8 cellular contexts compared by ENCODE assay signal in the genomic region with DNA sequence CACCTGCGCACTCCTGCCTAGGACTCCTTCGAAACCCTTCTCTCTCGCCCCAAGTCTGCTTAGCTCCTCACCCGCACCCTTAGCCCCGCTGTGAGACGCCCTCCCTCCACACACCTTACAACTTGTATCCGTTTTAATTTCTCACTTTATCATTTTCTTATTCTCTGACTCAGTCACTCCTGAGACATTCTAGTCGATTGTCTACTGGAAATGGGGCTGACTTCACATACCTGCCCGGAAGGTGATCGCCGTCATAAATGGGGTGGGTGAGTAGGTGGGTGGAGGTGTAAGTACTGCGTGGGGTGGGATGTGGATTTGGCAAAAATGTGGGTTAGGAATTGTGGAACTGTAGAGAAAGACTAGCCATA. TPM values are rescaled to one million over a fixed set of nuclear protein-coding genes. Genes with fewer than 3 reads are reported as not detected.
DNase-seq lines count a peak whose midpoint lies in the region; ATAC-seq and TF ChIP-seq lines count a peak whose summit lies in the region.

No MANE protein-coding gene starts in this region.

- H3K9me3 Mint-ChIP-seq in naive B cell, result peaks cover 0 to 6% (median 3%) of the 10 kb centered on the region in 7 donors
- H3K9me3 Mint-ChIP-seq in stimulated activated naive CD8-positive, alpha-beta T cell treated with anti-CD3 and anti-CD28 coated beads, Interleukin-15, Interleukin-2, amounts not matched to agents 100 ng/mL and 50 ng/mL, for 24 hours, result no peaks in the 10 kb centered on the region

- ATAC-seq in HG03432 (IDR thresholded peaks at IDR 0.05; ENCODE audit: unreplicated experiment) (peak; percentile 32), naive B cell (ENCODE audit: low read depth in 2 of 2) (peak; percentile 23 to 34)

- no peaks in the 10 kb centered on the region for H3K27me3 ChIP-seq in dorsolateral prefrontal cortex

- peak overlapping the region in 4 of 6 donors; percentile 0 to 93 (median 48) for H3K27ac Mint-ChIP-seq in naive B cell
- H3K27ac Mint-ChIP-seq in stimulated activated naive CD8-positive, alpha-beta T cell treated with anti-CD3 and anti-CD28 coated beads, Interleukin-15, Interleukin-2, amounts not matched to agents 100 ng/mL and 50 ng/mL, for 24 hours, result peak overlapping the region; percentile 99

- intact Hi-C loops in dorsolateral prefrontal cortex (cut with DNase I), result loop anchor here (2.0 to 10.0 kb wide), 5 partner anchors 51 to 653 kb away; no protein-coding TSS in a partner anchor

- H3K27me3 Mint-ChIP-seq in naive B cell, result peaks cover 44 to 67% (median 51%) of the 10 kb centered on the region in 3 donors
- H3K27me3 Mint-ChIP-seq in stimulated activated naive CD8-positive, alpha-beta T cell treated with anti-CD3 and anti-CD28 coated beads, Interleukin-15, Interleukin-2, amounts not matched to agents 100 ng/mL and 50 ng/mL, for 24 hours, result peaks cover 18% of the 10 kb centered on the region

- TF ChIP-seq CTCF in dorsolateral prefrontal cortex (IDR thresholded peaks at IDR 0.05 in 54 of 56, conservative IDR thresholded peaks at IDR 0.05 in 2 of 56; ENCODE audit: low read depth in 1 of 56, partially characterized antibody in 56 of 56), result no peak

- peak overlapping the region in 56 of 59 donors; percentile 13 to 93 (median 78) for H3K27ac ChIP-seq in dorsolateral prefrontal cortex

- DNase-seq in NCI-H345 (lab: John Stamatoyannopoulos, UW) (peak; percentile 37), NCI-H345 treated with DMSO at 0.1 percent for 48 hours (lab: John Stamatoyannopoulos, UW; ENCODE audit: unreplicated experiment) (no peak), dorsolateral prefrontal cortex (peak in 1 of 10 donors; percentile 17), naive B cell (peak; percentile 1), SKM-1 (lab: John Stamatoyannopoulos, UW; ENCODE audit: unreplicated experiment) (no peak)
- peak; percentile 59 for DNase-seq in activated CD4-positive, CD25-positive, alpha-beta regulatory T cell treated with anti-CD3 and anti-CD28 coated beads, Interleukin-2, amount 50 U/mL, for 72 hours

- peaks cover 12 to 18% (median 17%) of the 10 kb centered on the region in 3 donors for H3K4me1 Mint-ChIP-seq in naive B cell
- H3K4me1 Mint-ChIP-seq in stimulated activated naive CD8-positive, alpha-beta T cell treated with anti-CD3 and anti-CD28 coated beads, Interleukin-15, Interleukin-2, amounts not matched to agents 100 ng/mL and 50 ng/mL, for 24 hours (ENCODE audit: low read depth), result peaks cover 67% of the 10 kb centered on the region

- peak overlapping the region; percentile 81 to 94 (median 88) for H3K4me3 Mint-ChIP-seq in naive B cell
- peak overlapping the region; percentile 96 for H3K4me3 Mint-ChIP-seq in stimulated activated naive CD8-positive, alpha-beta T cell treated with anti-CD3 and anti-CD28 coated beads, Interleukin-15, Interleukin-2, amounts not matched to agents 100 ng/mL and 50 ng/mL, for 24 hours

- peak overlapping the region; percentile 54 to 97 (median 88) for H3K4me3 ChIP-seq in dorsolateral prefrontal cortex

- peaks cover 0 to 5% of the 10 kb centered on the region in 2 donors for H3K36me3 Mint-ChIP-seq in naive B cell
- peaks cover 43% of the 10 kb centered on the region for H3K36me3 Mint-ChIP-seq in stimulated activated naive CD8-positive, alpha-beta T cell treated with anti-CD3 and anti-CD28 coated beads, Interleukin-15, Interleukin-2, amounts not matched to agents 100 ng/mL and 50 ng/mL, for 24 hours (ENCODE audit: low read depth)

RNA-seq across cellular contexts. Expression of gene NDFIP2, which starts 0.7 kb away (rescaled TPM):
- total RNA-seq in dorsolateral prefrontal cortex, result 100 to 1,000 TPM in 93 of 120 experiments, 10 to 100 TPM in 27; 61.3 to 160 (median 114) TPM
- polyA plus RNA-seq in naive B cell (ENCODE audit: low read depth in 6 of 6), result under 1 TPM in 1 of 6 donors, not detected in 5; 0.14 TPM

Comparison
In these comparisons a context has a peak if more than half of its experiments do, and no peak if none do; other contexts are left out.
1. DNase-seq: peak in NCI-H345 (single experiment), activated CD4-positive, CD25-positive, alpha-beta regulatory T cell treated with anti-CD3 and anti-CD28 coated beads, Interleukin-2, amount 50 U/mL, for 72 hours (single experiment) and naive B cell (single experiment); none in NCI-H345 treated with DMSO at 0.1 percent for 48 hours (single experiment) and SKM-1 (single experiment).